In genomic region chr7:20797174-20798080, GRCh38 we compare ENCODE assay signal across 7 cellular contexts. TPM values are rescaled to one million over a fixed set of nuclear protein-coding genes. Genes with fewer than 3 reads are reported as not detected.
DNase-seq lines count a peak whose midpoint lies in the region; ATAC-seq and TF ChIP-seq lines count a peak whose summit lies in the region.

No MANE protein-coding gene starts in this region.

- H3K9me2 ChIP-seq in Loucy (replicated peaks; ENCODE audit: low read depth, low read length): no peaks in the 10 kb centered on the region

- no peak overlapping the region for H3K27ac ChIP-seq in foreskin keratinocyte

- H3K27me3 ChIP-seq in H7 (ENCODE audit: control insufficient read depth, insufficient read depth, low read length) (peaks cover 36% of the 10 kb centered on the region), Loucy (ENCODE audit: insufficient read depth, low read length, poor library complexity, severe bottlenecking) (no peaks in the 10 kb centered on the region), foreskin keratinocyte (peaks cover 93% of the 10 kb centered on the region)

- H4K20me1 ChIP-seq in Loucy (ENCODE audit: insufficient read depth, low read length, poor library complexity, severe bottlenecking): no peaks in the 10 kb centered on the region

- H3K4me3 ChIP-seq in H7 (ENCODE audit: insufficient read depth, low read depth, low read length) (peak overlapping the region; percentile 68), Loucy (ENCODE audit: low read length, poor library complexity, severe bottlenecking) (peak overlapping the region; percentile 76), skeletal muscle cell (ENCODE audit: low read depth, low read length) (peak overlapping the region; percentile 50)

- H3F3A ChIP-seq in Loucy (ENCODE audit: low read depth): peaks cover 7% of the 10 kb centered on the region; the same call in 1 of the 2 replicates

- H2AFZ ChIP-seq in Loucy (ENCODE audit: low read length): peak overlapping the region; percentile 80

- H3K79me2 ChIP-seq in Loucy (ENCODE audit: insufficient read depth, low read length): no peaks in the 10 kb centered on the region

- H3K4me2 ChIP-seq in Loucy (ENCODE audit: low read depth, low read length, poor library complexity, severe bottlenecking): peak overlapping the region; percentile 84

- peak overlapping the region; percentile 76 for H3K9ac ChIP-seq in Loucy (ENCODE audit: low read depth, low read length, poor library complexity, severe bottlenecking)

- H3K36me3 ChIP-seq in H7 (replicated peaks; ENCODE audit: control insufficient read depth, insufficient read depth, low read length) (no peaks in the 10 kb centered on the region), Loucy (ENCODE audit: insufficient read depth, low read length) (no peaks in the 10 kb centered on the region)

- H3K4me1 ChIP-seq in Loucy (ENCODE audit: insufficient read depth, low read length, poor library complexity, severe bottlenecking) (peaks cover 12% of the 10 kb centered on the region), foreskin keratinocyte (no peaks in the 10 kb centered on the region)

- ATAC-seq in GM18517 (IDR thresholded peaks at IDR 0.05; ENCODE audit: unreplicated experiment): peak; percentile 55
- peak; percentile 61 for ATAC-seq in foreskin keratinocyte

- DNase-seq in H7 (peak; percentile 30), UCSD-AML1 (lab: John Stamatoyannopoulos, UW; ENCODE audit: unreplicated experiment) (peak; percentile 17), foreskin keratinocyte (no peak), skeletal muscle cell (ENCODE audit: low read depth) (no peak), NCI-H1048 (lab: John Stamatoyannopoulos, UW) (no peak)

- no peaks in the 10 kb centered on the region for H3K9me3 ChIP-seq in Loucy (ENCODE audit: insufficient read depth, low read depth, low read length)

- no peak for TF ChIP-seq CTCF in Loucy (conservative IDR thresholded peaks at IDR 0.05; ENCODE audit: low read length)
- no peak for TF ChIP-seq CTCF in foreskin keratinocyte (conservative IDR thresholded peaks at IDR 0.05)

RNA-seq across cellular contexts. Expression of gene SP8, which starts 10.7 kb away (rescaled TPM):
- 44.9 and 59.2 TPM in 2 replicates for total RNA-seq in H7 (2014; rRNA removed; shearing (Covaris generic))
- not detected in 2 replicates for total RNA-seq in foreskin keratinocyte
- polyA plus RNA-seq in foreskin keratinocyte: not detected in 2 replicates

Comparison
In these comparisons a context has a peak if more than half of its experiments do, and no peak if none do; other contexts are left out.
1. DNase-seq: peak in H7 (single experiment) and UCSD-AML1 (single experiment); none in foreskin keratinocyte (0 of 2), skeletal muscle cell (single experiment) and NCI-H1048 (single experiment).
2. RNA of gene SP8, which starts 10.7 kb away (total RNA-seq): 44.9 to 59.2 TPM in H7; not detected in foreskin keratinocyte; every median in the first group is over 10 times any median in the second.
3. Peak in every context shown above with its lines, with median percentiles within 50 percentile points of each other: H3K4me3 ChIP-seq.